ENCODE assay signal across 23 cellular contexts in genomic region chr2:88751770-88752169, GRCh38.
DNase-seq lines count a peak whose midpoint lies in the region; ATAC-seq, FAIRE-seq and TF ChIP-seq lines count a peak whose summit lies in the region.
"Had no signal": no experiment of that assay in that cellular context is flagged by ENCODE, and none has a peak within 500 bp of the region (broad histone marks: within the 10 kb centered on the region; RNA-seq: fewer than 3 reads in every experiment).

No MANE protein-coding gene starts in this region.

- no peak for TF ChIP-seq CTCF in progenitor cell of endocrine pancreas (IDR thresholded peaks at IDR 0.05; ENCODE audit: unreplicated experiment)

- peaks cover 54% of the 10 kb centered on the region for H3K4me1 ChIP-seq in Karpas-422 (ENCODE audit: low read length)
- H3K4me1 ChIP-seq: lower lobe of right lung, SJCRH30, stomach had no signal

- no peaks in the 10 kb centered on the region for H3K27me3 ChIP-seq in Karpas-422 (ENCODE audit: low read length)
- H3K27me3 ChIP-seq: SJCRH30, stomach, transverse colon had no signal

- peaks cover 38% of the 10 kb centered on the region for H3K36me3 ChIP-seq in Karpas-422 (ENCODE audit: insufficient read depth, low read length)

- H3K4me3 ChIP-seq in Karpas-422 (ENCODE audit: low read length) = no peak overlapping the region
- H3K4me3 ChIP-seq: lower lobe of right lung, SJCRH30, skin epidermis, stomach, transverse colon had no signal

- no peaks in the 10 kb centered on the region for H3K9me3 Mint-ChIP-seq in stimulated activated naive CD8-positive, alpha-beta T cell treated with anti-CD3 and anti-CD28 coated beads, Interleukin-15, Interleukin-2, amounts not matched to agents 100 ng/mL and 50 ng/mL, for 24 hours
- no peaks in the 10 kb centered on the region for H3K9me3 Mint-ChIP-seq in activated naive CD8-positive, alpha-beta T cell treated with anti-CD3 and anti-CD28 coated beads for 36 hours
- H3K9me3 Mint-ChIP-seq in progenitor cell of endocrine pancreas (ENCODE audit: low read depth) = no peaks in the 10 kb centered on the region
- H3K9me3 Mint-ChIP-seq: CD8-positive, alpha-beta memory T cell; HFFc6 had no signal

- peaks cover 12% of the 10 kb centered on the region for H3K79me2 ChIP-seq in Karpas-422 (ENCODE audit: low read length)

- no peaks in the 10 kb centered on the region for H3K27me3 Mint-ChIP-seq in stimulated activated naive CD8-positive, alpha-beta T cell treated with anti-CD3 and anti-CD28 coated beads, Interleukin-15, Interleukin-2, amounts not matched to agents 100 ng/mL and 50 ng/mL, for 24 hours
- no peaks in the 10 kb centered on the region for H3K27me3 Mint-ChIP-seq in activated naive CD8-positive, alpha-beta T cell treated with anti-CD3 and anti-CD28 coated beads for 36 hours
- no peaks in the 10 kb centered on the region for H3K27me3 Mint-ChIP-seq in progenitor cell of endocrine pancreas
- H3K27me3 Mint-ChIP-seq: CD8-positive, alpha-beta memory T cell had no signal

- H3K9ac ChIP-seq in Karpas-422 (ENCODE audit: low read length) = peak overlapping the region; percentile 2; the same call in 1 of the 2 replicates

- peaks cover 85% of the 10 kb centered on the region for H3K36me3 Mint-ChIP-seq in stimulated activated naive CD8-positive, alpha-beta T cell treated with anti-CD3 and anti-CD28 coated beads, Interleukin-15, Interleukin-2, amounts not matched to agents 100 ng/mL and 50 ng/mL, for 24 hours (ENCODE audit: low read depth)
- peaks cover 71% of the 10 kb centered on the region for H3K36me3 Mint-ChIP-seq in activated naive CD8-positive, alpha-beta T cell treated with anti-CD3 and anti-CD28 coated beads for 36 hours
- H3K36me3 Mint-ChIP-seq in progenitor cell of endocrine pancreas (ENCODE audit: insufficient read depth) = peaks cover 30% of the 10 kb centered on the region

- no peaks in the 10 kb centered on the region for H3K9me3 ChIP-seq in Karpas-422 (ENCODE audit: low read length)
- H3K9me3 ChIP-seq: lower lobe of right lung, SJCRH30, stomach, transverse colon had no signal

- H4K20me1 ChIP-seq in Karpas-422 (ENCODE audit: insufficient read depth, low read depth, low read length) = no peaks in the 10 kb centered on the region

- peak overlapping the region; percentile 14 for H3K4me2 ChIP-seq in Karpas-422 (ENCODE audit: low read depth, low read length, poor library complexity, severe bottlenecking)

- peak overlapping the region; percentile 98 for H3K27ac ChIP-seq in Karpas-422 (ENCODE audit: low read length)
- H3K27ac ChIP-seq: lower lobe of right lung, SJCRH30, skin epidermis had no signal

- no peak for ATAC-seq in stimulated activated naive CD8-positive, alpha-beta T cell treated with anti-CD3 and anti-CD28 coated beads, Interleukin-15, Interleukin-2, amounts not matched to agents 100 U/mL and 50 U/mL, for 24 hours
- no peak for ATAC-seq in HG02884 (IDR thresholded peaks at IDR 0.05; ENCODE audit: unreplicated experiment)
- ATAC-seq: lower lobe of right lung, Panc1 had no signal

- H3K9me2 ChIP-seq in Karpas-422 (replicated peaks; ENCODE audit: insufficient read depth, low read length) = no peaks in the 10 kb centered on the region

- H3K4me3 Mint-ChIP-seq in stimulated activated naive CD8-positive, alpha-beta T cell treated with anti-CD3 and anti-CD28 coated beads, Interleukin-15, Interleukin-2, amounts not matched to agents 100 ng/mL and 50 ng/mL, for 24 hours = no peak overlapping the region
- no peak overlapping the region for H3K4me3 Mint-ChIP-seq in activated naive CD8-positive, alpha-beta T cell treated with anti-CD3 and anti-CD28 coated beads for 36 hours
- H3K4me3 Mint-ChIP-seq in progenitor cell of endocrine pancreas (ENCODE audit: low read depth) = no peak overlapping the region
- H3K4me3 Mint-ChIP-seq: CD8-positive, alpha-beta memory T cell; HFFc6; T-helper 2 cell treated with Interferon-gamma antibody and Interleukin-4, amounts not matched to agents 5 μg/mL and 100 μg/mL, for 36 hours had no signal

- no peak for DNase-seq in stimulated activated naive CD8-positive, alpha-beta T cell treated with anti-CD3 and anti-CD28 coated beads, Interleukin-15, Interleukin-2, amounts not matched to agents 100 U/mL and 50 U/mL, for 24 hours
- DNase-seq in Karpas-422 (no peak), GM12891 (ENCODE audit: insufficient read length, low spot score) (no peak), progenitor cell of endocrine pancreas (ENCODE audit: low spot score, unreplicated experiment) (no peak)
- no peak for DNase-seq in activated naive CD8-positive, alpha-beta T cell treated with anti-CD3 and anti-CD28 coated beads for 36 hours
- DNase-seq: amygdala; dermis blood vessel endothelial cell; glutamatergic neuron; HFFc6; lower lobe of right lung; NCI-H1092 treated with DMSO at 0.1 percent for 48 hours; NCI-H2029; NCI-H226; SJCRH30; stimulated activated CD4-positive, alpha-beta T cell treated with anti-CD3 and anti-CD28 coated beads, Interleukin-2, amount 100 ng/mL, for 24 hours; stomach; transverse colon had no signal

- H2AFZ ChIP-seq in Karpas-422 (ENCODE audit: low read length) = no peak overlapping the region

- TF ChIP-seq POLR2A in GM12891 (IDR thresholded peaks at IDR 0.05; ENCODE audit: low read depth, low read length) = no peak

- H3K27ac Mint-ChIP-seq in stimulated activated naive CD8-positive, alpha-beta T cell treated with anti-CD3 and anti-CD28 coated beads, Interleukin-15, Interleukin-2, amounts not matched to agents 100 ng/mL and 50 ng/mL, for 24 hours = peak overlapping the region; percentile 12
- peak overlapping the region; percentile 49 for H3K27ac Mint-ChIP-seq in activated naive CD8-positive, alpha-beta T cell treated with anti-CD3 and anti-CD28 coated beads for 36 hours
- no peak overlapping the region for H3K27ac Mint-ChIP-seq in progenitor cell of endocrine pancreas
- H3K27ac Mint-ChIP-seq: HFFc6; T-helper 2 cell treated with Interferon-gamma antibody and Interleukin-4, amounts not matched to agents 5 μg/mL and 100 μg/mL, for 36 hours had no signal

- H3K4me1 Mint-ChIP-seq in stimulated activated naive CD8-positive, alpha-beta T cell treated with anti-CD3 and anti-CD28 coated beads, Interleukin-15, Interleukin-2, amounts not matched to agents 100 ng/mL and 50 ng/mL, for 24 hours (ENCODE audit: low read depth) = peaks cover 45% of the 10 kb centered on the region
- H3K4me1 Mint-ChIP-seq in activated naive CD8-positive, alpha-beta T cell treated with anti-CD3 and anti-CD28 coated beads for 36 hours = peaks cover 44% of the 10 kb centered on the region
- H3K4me1 Mint-ChIP-seq in progenitor cell of endocrine pancreas (ENCODE audit: low read depth) = no peaks in the 10 kb centered on the region

- no peak for FAIRE-seq in GM12891 (lab: Jason Lieb, UNC)

TF ChIP-seq in GM12891, 5 proteins besides CTCF, POLR2A, EP300 and RAD21:
- TF ChIP-seq POU2F2 (IDR thresholded peaks at IDR 0.05; ENCODE audit: low read depth, low read length) (no peak), TAF1 (IDR thresholded peaks at IDR 0.05; ENCODE audit: low read depth, low read length) (no peak), SPI1 (IDR thresholded peaks at IDR 0.05; ENCODE audit: low read depth, low read length) (no peak), POLR2AphosphoS5 (IDR thresholded peaks at IDR 0.05; ENCODE audit: low read depth, low read length) (no peak)
